ENCODE assay signal across 10 cellular contexts in the genomic region with DNA sequence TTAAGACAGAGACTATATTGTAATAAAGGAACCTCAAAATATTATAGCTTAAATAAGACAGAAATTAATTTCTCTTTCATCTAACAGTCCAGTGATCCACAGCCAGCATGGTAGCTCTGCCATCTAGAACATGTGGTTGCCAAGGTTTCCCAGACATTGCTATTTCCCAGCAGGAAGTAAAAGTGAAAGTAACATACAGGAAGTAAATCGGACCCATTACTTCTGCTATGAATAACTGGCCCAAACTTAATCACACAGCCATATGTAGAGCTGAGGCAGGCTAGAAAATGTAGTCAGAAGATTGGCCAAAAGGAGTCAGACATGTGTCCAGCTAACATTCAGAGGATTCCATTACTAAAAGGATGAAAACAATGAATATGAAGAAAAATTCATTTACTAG.
DNase-seq lines count a peak whose midpoint lies in the region; ATAC-seq, FAIRE-seq and TF ChIP-seq lines count a peak whose summit lies in the region.
"Had no signal": no experiment of that assay in that cellular context is flagged by ENCODE, and none has a peak within 500 bp of the region (broad histone marks: within the 10 kb centered on the region; RNA-seq: fewer than 3 reads in every experiment).

No MANE protein-coding gene starts in this region.

- no peaks in the 10 kb centered on the region for H3K4me1 Mint-ChIP-seq in T-helper 17 cell

- DNase-seq in NCI-H1694 treated with DMSO at 0.1 percent for 48 hours (lab: John Stamatoyannopoulos, UW) (peak; percentile 16), NCI-H1694 (lab: John Stamatoyannopoulos, UW) (no peak), HL-60 (ENCODE audit: low read depth in 1 of 2, low spot score in 1 of 2) (peak; percentile 5 to 18), T-helper 17 cell (no peak), pancreas (no peak), NCI-H187 (lab: John Stamatoyannopoulos, UW) (no peak), inferior parietal cortex (ENCODE audit: extremely low spot score) (no peak)
- DNase-seq: naive B cell had no signal

- H3K36me3 Mint-ChIP-seq in T-helper 17 cell (ENCODE audit: low read depth) = no peaks in the 10 kb centered on the region
- H3K36me3 Mint-ChIP-seq: naive B cell had no signal

- H3K9me3 ChIP-seq in T-helper 17 cell (ENCODE audit: control insufficient read depth, low read length, poor library complexity, severe bottlenecking) (no peaks in the 10 kb centered on the region), pancreas (no peaks in the 10 kb centered on the region)

- TF ChIP-seq CTCF in HL-60 (IDR thresholded peaks at IDR 0.05; ENCODE audit: insufficient read depth, low read length) (no peak), pancreas (IDR thresholded peaks at IDR 0.05) (no peak)

- WGBS in pancreas, 2 donors = 13 to 21% methylated on average over 1 of the region's 1 CpG

- peaks cover 4% of the 10 kb centered on the region for H3K27me3 ChIP-seq in HL-60 (ENCODE audit: insufficient read depth, poor library complexity, severe bottlenecking)
- H3K27me3 ChIP-seq in pancreas = peaks cover 0 to 8% (median 0%) of the 10 kb centered on the region in 4 donors

- peak overlapping the region; percentile 8 for H3K4me3 Mint-ChIP-seq in T-helper 17 cell
- H3K4me3 Mint-ChIP-seq: naive B cell had no signal

- no peak for ATAC-seq in T-helper 17 cell
- peak in 3 of 4 donors; percentile 67 to 80 (median 79) for ATAC-seq in pancreas
- no peak for ATAC-seq in HG03457 (IDR thresholded peaks at IDR 0.05; ENCODE audit: unreplicated experiment)

- H3K27ac ChIP-seq in HL-60 (replicated peaks) (no peak overlapping the region), pancreas (no peak overlapping the region)
- H3K27ac ChIP-seq: C4-2B had no signal

- H3K27me3 Mint-ChIP-seq in T-helper 17 cell = no peaks in the 10 kb centered on the region

- peak overlapping the region; percentile 6; the same call in 1 of the 2 replicates for H3K4me3 ChIP-seq in HL-60 (replicated peaks; ENCODE audit: insufficient read depth, low read length)
- peak overlapping the region in 1 of 4 donors; percentile 19 for H3K4me3 ChIP-seq in pancreas

- H3K36me3 ChIP-seq in pancreas = no peaks in the 10 kb centered on the region

- intact Hi-C loops in pancreas (cut with DNase I) = no loop called here

- H3K27ac Mint-ChIP-seq in T-helper 17 cell = no peak overlapping the region

- H3K4me1 ChIP-seq in pancreas = no peaks in the 10 kb centered on the region

- no peak for FAIRE-seq in pancreas (lab: Jason Lieb, UNC)

Comparison
In these comparisons a context has a peak if more than half of its experiments do, and no peak if none do; other contexts are left out.
1. DNase-seq: peak in NCI-H1694 treated with DMSO at 0.1 percent for 48 hours (single experiment) and HL-60 (2 of 2); none in NCI-H1694 (single experiment), T-helper 17 cell (0 of 3), pancreas (0 of 6), NCI-H187 (0 of 2) and inferior parietal cortex (single experiment).
2. ATAC-seq: peak in pancreas (3 of 4); none in T-helper 17 cell (single experiment) and HG03457 (single experiment).